ENCODE assay signal across 8 cellular contexts in the genomic region with DNA sequence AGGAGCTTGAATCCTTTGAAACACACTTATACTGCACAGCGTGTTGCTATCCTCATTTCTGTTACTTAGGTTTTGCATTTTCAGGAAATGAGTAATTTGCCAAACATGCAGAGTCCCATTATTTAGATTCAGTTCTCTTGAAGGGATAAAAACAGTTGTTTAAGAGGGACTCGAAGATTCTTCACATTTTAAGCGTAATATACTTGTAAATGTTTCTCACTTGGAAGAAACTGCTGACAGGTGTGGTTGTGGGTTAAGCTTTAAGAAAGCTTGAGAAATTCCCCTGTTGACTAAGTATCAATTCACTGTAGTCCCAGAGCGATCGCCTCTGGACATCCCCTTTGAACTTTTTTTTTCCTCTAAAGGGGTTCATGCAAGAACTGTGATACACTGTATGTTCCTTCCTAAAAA.
DNase-seq lines count a peak whose midpoint lies in the region; ATAC-seq and TF ChIP-seq lines count a peak whose summit lies in the region.

No MANE protein-coding gene starts in this region.

- TF ChIP-seq CTCF in GM12864 (IDR thresholded peaks at IDR 0.05; ENCODE audit: low read depth, low read length, missing control alignments) (no peak), KMS-11 (conservative IDR thresholded peaks at IDR 0.05; ENCODE audit: low read depth, low read length) (no peak), choroid plexus epithelial cell (conservative IDR thresholded peaks at IDR 0.05; ENCODE audit: low read depth, low read length) (no peak)

- H3K27ac ChIP-seq in KMS-11 = peak overlapping the region; percentile 89

- DNase-seq in GM12864 (ENCODE audit: low read depth) (no peak), choroid plexus epithelial cell (ENCODE audit: low read depth) (peak; percentile 93), stromal cell of bone marrow (ENCODE audit: low read depth) (peak; percentile 24), amniotic stem cell (lab: John Stamatoyannopoulos, UW) (no peak), NCI-H446 (lab: John Stamatoyannopoulos, UW) (no peak), NCI-H524 (lab: John Stamatoyannopoulos, UW) (no peak)

- peak overlapping the region; percentile 50; the same call in 1 of the 2 replicates for H3K9ac ChIP-seq in KMS-11

- no peaks in the 10 kb centered on the region for H3K27me3 ChIP-seq in KMS-11 (ENCODE audit: insufficient read depth, low read depth)

- ATAC-seq in GM21737 (IDR thresholded peaks at IDR 0.05; ENCODE audit: unreplicated experiment) = peak; percentile 74

- H3K4me3 ChIP-seq in GM12864 (ENCODE audit: low read depth, low read length) = peak overlapping the region; percentile 16; the same call in 1 of the 2 replicates
- H3K4me3 ChIP-seq in KMS-11 (IDR thresholded peaks at IDR 0.05; ENCODE audit: insufficient read depth, low read depth, low read length) = peak overlapping the region; percentile 79
- no peak overlapping the region for H3K4me3 ChIP-seq in choroid plexus epithelial cell (ENCODE audit: low read depth, low read length)

- no peaks in the 10 kb centered on the region for H3K79me2 ChIP-seq in KMS-11 (ENCODE audit: insufficient read depth, low read depth)

- H3K4me2 ChIP-seq in KMS-11 = peak overlapping the region; percentile 86

- peaks cover 100% of the 10 kb centered on the region for H3K4me1 ChIP-seq in KMS-11 (ENCODE audit: low read depth, poor library complexity, severe bottlenecking)

- H4K20me1 ChIP-seq in KMS-11 (ENCODE audit: insufficient read depth) = no peaks in the 10 kb centered on the region

- H3K36me3 ChIP-seq in KMS-11 (ENCODE audit: insufficient read depth) = no peaks in the 10 kb centered on the region

- H2AFZ ChIP-seq in KMS-11 (ENCODE audit: low read depth) = peak overlapping the region; percentile 62

Comparison
In these comparisons a context has a peak if more than half of its experiments do, and no peak if none do; other contexts are left out.
1. DNase-seq: peak in choroid plexus epithelial cell (single experiment) and stromal cell of bone marrow (single experiment); none in GM12864 (single experiment), amniotic stem cell (single experiment), NCI-H446 (0 of 2) and NCI-H524 (0 of 2).